In genomic region chr7:26124775-26125174, GRCh38 we compare ENCODE assay signal across 6 cellular contexts. TPM values are rescaled to one million over a fixed set of nuclear protein-coding genes. Genes with fewer than 3 reads are reported as not detected.
DNase-seq lines count a peak whose midpoint lies in the region; ATAC-seq, FAIRE-seq and TF ChIP-seq lines count a peak whose summit lies in the region.
"Not testable (repeated sequence)": the region's sequence is repeated elsewhere in the genome, so short reads cannot be mapped to it uniquely, and the experiment has no call there.

No MANE protein-coding gene starts in this region.

- H3K4me3 ChIP-seq in K562; bronchial epithelial cell (ENCODE audit: low read depth, low read length); epithelial cell of esophagus (ENCODE audit: low read length): not testable (repeated sequence)

- H3K79me2 ChIP-seq in K562 (ENCODE audit: control insufficient read depth, insufficient read depth, low read length), result not testable (repeated sequence)

- H3K4me2 ChIP-seq in K562 (ENCODE audit: insufficient read depth, low read length), result not testable (repeated sequence)

- ATAC-seq in K562, result not testable (repeated sequence)

- H4K20me1 ChIP-seq in K562 (replicated peaks; ENCODE audit: control insufficient read depth, insufficient read depth, low read length), result not testable (repeated sequence)

- 7% methylated on average over 4 of the region's 4 CpGs for WGBS in K562 (ENCODE audit: insufficient coverage, low coverage, missing lambda C conversion rate)

- not testable (repeated sequence) for TF ChIP-seq POLR2A in K562 (conservative IDR thresholded peaks at IDR 0.05)

- H3K9ac ChIP-seq in K562 (ENCODE audit: insufficient read depth in 1 of 2, low read depth in 2 of 2, low read length in 2 of 2), result not testable (repeated sequence)

- intact Hi-C loops in K562 (cut with micrococcal nuclease), result not testable (repeated sequence)

- not testable (repeated sequence) for DNase-seq in RCC 7860 (ENCODE audit: low spot score); K562 (ENCODE audit: extremely low read depth in 1 of 4, low spot score in 3 of 4); frontal cortex (ENCODE audit: low spot score in 2 of 2)
- DNase-seq in bronchial epithelial cell (ENCODE audit: low read depth) (peak; percentile 55), epithelial cell of esophagus (ENCODE audit: low read depth) (peak; percentile 59)

- FAIRE-seq in G401.6 (lab: Jason Lieb, UNC) (peak; percentile 90), RCC 7860 (lab: Jason Lieb, UNC) (peak; percentile 29), frontal cortex (lab: Jason Lieb, UNC) (peak; percentile 33)
- FAIRE-seq in K562 (lab: Jason Lieb, UNC); bronchial epithelial cell (lab: Jason Lieb, UNC): not testable (repeated sequence)

- H3K4me1 ChIP-seq in K562 (replicated peaks in 1 of 2; ENCODE audit: control insufficient read depth in 2 of 2, insufficient read depth in 2 of 2, low read length in 2 of 2), result not testable (repeated sequence)

- peaks cover 25 to 48% of the 10 kb centered on the region in 2 experiments for H3K27me3 ChIP-seq in K562 (ENCODE audit: control insufficient read depth in 2 of 2, insufficient read depth in 2 of 2, low read length in 2 of 2)
- not testable (repeated sequence) for H3K27me3 ChIP-seq in bronchial epithelial cell (ENCODE audit: control insufficient read depth, insufficient read depth, low read length)

- POLR2A ChIA-PET in K562 (lab: Yijun Ruan, JAX), result not testable (repeated sequence)

- TF ChIP-seq CTCF in K562 (IDR thresholded peaks at IDR 0.05 in 2 of 3, conservative IDR thresholded peaks at IDR 0.05 in 1 of 3; ENCODE audit: insufficient read depth in 2 of 3, low read depth in 1 of 3, low read length in 3 of 3); bronchial epithelial cell (IDR thresholded peaks at IDR 0.05; ENCODE audit: insufficient read depth, low read length, severe bottlenecking); epithelial cell of esophagus (IDR thresholded peaks at IDR 0.05; ENCODE audit: insufficient read depth, low read depth, low read length, missing control alignments): not testable (repeated sequence)

- not testable (repeated sequence) for H3K9me3 ChIP-seq in K562 (replicated peaks; ENCODE audit: control insufficient read depth, insufficient read depth, low read depth, low read length)

- not testable (repeated sequence) for H3K9me1 ChIP-seq in K562 (ENCODE audit: control insufficient read depth, insufficient read depth, low read length)

- H3K36me3 ChIP-seq in K562 (ENCODE audit: control insufficient read depth, insufficient read depth, low read length); bronchial epithelial cell (ENCODE audit: control insufficient read depth, insufficient read depth, low read length): not testable (repeated sequence)

- not testable (repeated sequence) for TF ChIP-seq RAD21 in K562 (CRISPR knock-in tag; conservative IDR thresholded peaks at IDR 0.05 in 1 of 2, IDR thresholded peaks at IDR 0.05 in 1 of 2)

- BruUV-seq in K562 (replicated peaks; lab: Mats Ljungman, UMichigan), result not testable (repeated sequence)

- not testable (repeated sequence) for H3K27ac ChIP-seq in K562 (ENCODE audit: extremely low read depth, low read depth, low read length)

- TF ChIP-seq EP300 in K562 (IDR thresholded peaks at IDR 0.05; ENCODE audit: low read length), result not testable (repeated sequence)

- not testable (repeated sequence) for H2AFZ ChIP-seq in K562 (ENCODE audit: low read depth, low read length)

- in situ Hi-C loops in K562 (cut with MboI), result not testable (repeated sequence)

- CTCF ChIA-PET in K562 (lab: Yijun Ruan, JAX; ENCODE audit: low intra/inter-chr PET ratio), result not testable (repeated sequence)

TF ChIP-seq in K562, 482 proteins besides CTCF, POLR2A, EP300 and RAD21:
- peak; percentile 60 for TF ChIP-seq TFE3 (CRISPR knock-in tag; IDR thresholded peaks at IDR 0.05)
- TF ChIP-seq RAD51 (IDR thresholded peaks at IDR 0.05; ENCODE audit: borderline replicate concordance, low read depth), result peak; percentile 60

RNA-seq across cellular contexts. Expression of gene NFE2L3, which starts 27.2 kb away (rescaled TPM):
- total RNA-seq in K562 (2011; cell fraction: chromatin; rRNA removed; ENCODE audit: low replicate concordance), result 6.9 and 15.2 TPM in 2 replicates
- total RNA-seq in K562 (2011; cell fraction: nucleolus; rRNA removed), result 7.7 and 8.9 TPM in 2 replicates
- 12.5 and 15.0 TPM in 2 replicates for total RNA-seq in K562 (2011; cell fraction: nucleoplasm; rRNA removed)
- 9.1 and 14.1 TPM in 2 replicates for total RNA-seq in K562 (2014; rRNA removed)
- total RNA-seq in K562 (2014; rRNA removed; fragmentation: Illumina TruSeq; extraction: Trizol), result 16.2 and 17.0 TPM in 2 replicates
- total RNA-seq in K562 (2015; rRNA removed; fragmentation: Illumina TruSeq; extraction: Trizol), result 14.3 and 15.2 TPM in 2 replicates
- 11.8 and 12.2 TPM in 2 replicates for total RNA-seq in K562 (2021)
- 12.4 and 13.7 TPM in 2 replicates for polyA plus RNA-seq in K562 (2011; rRNA removed)
- 4.6 and 7.2 TPM in 2 replicates for polyA plus RNA-seq in K562 (2011; cell fraction: cytosol; rRNA removed)
- polyA plus RNA-seq in K562 (2011; cell fraction: nucleus; rRNA removed), result 3.7 and 7.1 TPM in 2 replicates
- polyA plus RNA-seq in K562 (2012), result 7.3 and 11.7 TPM in 2 replicates
- polyA plus RNA-seq in K562 (2014; fragmentation: Illumina TruSeq; extraction: Trizol), result 14.4 and 16.9 TPM in 2 replicates
- 1 to 10 TPM; 2.9 to 4.8 TPM for polyA plus RNA-seq in K562 (2014; fragmentation: Nextera tagmentation; extraction: Ambion mirVana)
- polyA plus RNA-seq in K562 (2014; rRNA removed), result 9.5 and 10.7 TPM in 2 replicates
- polyA minus RNA-seq in K562 (2011; rRNA and poly(A)+ RNA removed), result 14.4 and 20.7 TPM in 2 replicates
- 3.3 and 5.5 TPM in 2 replicates for polyA minus RNA-seq in K562 (2011; cell fraction: cytosol; rRNA and poly(A)+ RNA removed)
- 4.0 and 13.1 TPM in 2 replicates for polyA minus RNA-seq in K562 (2011; cell fraction: nucleus; rRNA and poly(A)+ RNA removed)
- 5.8 and 6.4 TPM in 2 replicates for total RNA-seq in bronchial epithelial cell
- total RNA-seq in frontal cortex, result 9.8 TPM
